8 cellular contexts compared by ENCODE assay signal in genomic region chr9:127786773-127787123, GRCh38. TPM values are rescaled to one million over a fixed set of nuclear protein-coding genes. Genes with fewer than 3 reads are reported as not detected.
A peak's percentile ranks its signal among the peaks of the same experiment; 100 is the strongest.
DNase-seq lines count a peak whose midpoint lies in the region; ATAC-seq and TF ChIP-seq lines count a peak whose summit lies in the region.

No MANE protein-coding gene starts in this region.

- H3K27me3 ChIP-seq in heart left ventricle (no peaks in the 10 kb centered on the region), adrenal gland (no peaks in the 10 kb centered on the region), vagina (no peaks in the 10 kb centered on the region)

- H3K4me3 ChIP-seq in heart left ventricle (peak overlapping the region; percentile 76 to 100 (median 98)), adrenal gland (peak overlapping the region; percentile 49 to 100 (median 84)), lower leg skin (ENCODE audit: low read depth, poor library complexity, severe bottlenecking) (peak overlapping the region; percentile 78), vagina (peak overlapping the region; percentile 53 to 99)

- CTCF ChIA-PET in HEK293T (lab: Yijun Ruan, JAX), result interaction anchor here (0.7 kb wide), 1 partner anchor 174 kb away, joined by 3 read pairs; no protein-coding TSS in a partner anchor

- TF ChIP-seq CTCF in heart left ventricle (IDR thresholded peaks at IDR 0.05), result peak in 10 of 12 donors; percentile 6 to 57 (median 36)
- TF ChIP-seq CTCF in adrenal gland (IDR thresholded peaks at IDR 0.05), result peak in 5 of 6 experiments; percentile 34 to 62 (median 47)
- no peak for TF ChIP-seq CTCF in lower leg skin (IDR thresholded peaks at IDR 0.05)
- peak in 1 of 3 experiments; percentile 37 for TF ChIP-seq CTCF in vagina (IDR thresholded peaks at IDR 0.05)

- intact Hi-C loops in heart left ventricle (cut with DNase I), result loop anchor here (2.0 to 5.0 kb wide), 10 partner anchors 16 to 194 kb away; partner anchors contain the start of genes ST6GALNAC4 (in 4 of the 10) and FPGS (in 1 of the 10)
- intact Hi-C loops in left ventricle myocardium superior (cut with micrococcal nuclease), result loop anchor here (10.0 kb wide), 1 partner anchor 88 kb away; the partner anchor contains the start of gene AK1
- intact Hi-C loops in adrenal gland (cut with DNase I), result no loop called here
- intact Hi-C loops in lower leg skin (cut with DNase I; ENCODE audit: low total_unique reads), result loop anchor here (5.0 kb wide), 1 partner anchor 126 kb away; no protein-coding TSS in a partner anchor
- intact Hi-C loops in vagina (cut with DNase I), result loop anchor here (5.0 kb wide), 2 partner anchors 81 to 131 kb away; partner anchors contain the start of gene ST6GALNAC4

- TF ChIP-seq POLR2A in heart left ventricle (IDR thresholded peaks at IDR 0.05) (no peak), adrenal gland (IDR thresholded peaks at IDR 0.05) (no peak), lower leg skin (IDR thresholded peaks at IDR 0.05) (no peak), vagina (IDR thresholded peaks at IDR 0.05) (no peak)

- H3K4me1 ChIP-seq in heart left ventricle, result peaks cover 0 to 76% (median 47%) of the 10 kb centered on the region in 12 donors
- peaks cover 19 to 52% of the 10 kb centered on the region in 2 donors for H3K4me1 ChIP-seq in adrenal gland (replicated peaks in 1 of 2)
- peaks cover 47% of the 10 kb centered on the region for H3K4me1 ChIP-seq in vagina

- H3K27ac ChIP-seq in heart left ventricle (peak overlapping the region; percentile 88 to 100 (median 96)), adrenal gland (peak overlapping the region; percentile 58 to 99 (median 96)), vagina (peak overlapping the region; percentile 91)

- H3K36me3 ChIP-seq in heart left ventricle, result peaks cover 8 to 53% (median 48%) of the 10 kb centered on the region in 9 donors
- H3K36me3 ChIP-seq in adrenal gland (replicated peaks in 1 of 2), result peaks cover 0 to 51% of the 10 kb centered on the region in 2 donors
- peaks cover 0 to 47% of the 10 kb centered on the region in 2 donors for H3K36me3 ChIP-seq in vagina

- H3K9me3 ChIP-seq in heart left ventricle (no peaks in the 10 kb centered on the region), adrenal gland (replicated peaks in 1 of 3) (no peaks in the 10 kb centered on the region), vagina (no peaks in the 10 kb centered on the region)

- no peak for ATAC-seq in heart left ventricle
- ATAC-seq in left ventricle myocardium superior, result no peak
- ATAC-seq in GM18519 (IDR thresholded peaks at IDR 0.05; ENCODE audit: low FRiP score, unreplicated experiment), result no peak

- POLR2A ChIA-PET in HEK293T (lab: Yijun Ruan, JAX), result interaction anchor here (1.0 kb wide), 1 partner anchor 12 kb away, joined by 3 read pairs; no protein-coding TSS in a partner anchor

- DNase-seq in heart left ventricle, result no peak
- DNase-seq in left ventricle myocardium superior, result no peak
- DNase-seq in adrenal gland, result no peak
- no peak for DNase-seq in lower leg skin (ENCODE audit: low spot score in 2 of 2)
- DNase-seq in vagina (ENCODE audit: extremely low spot score in 2 of 2), result no peak
- no peak for DNase-seq in HEK293T (ENCODE audit: extremely low spot score)
- DNase-seq in stimulated activated CD8-positive, alpha-beta memory T cell treated with anti-CD3 and anti-CD28 coated beads, Interleukin-4, amount 100 ng/mL, for 48 hours, result no peak

- WGBS in heart left ventricle, 4 donors, result 0 to 2% (median 2%) methylated on average over 12 of the region's 12 CpGs
- 1 to 2% (median 1%) methylated on average over 5 to 12 of the region's 12 CpGs for WGBS in adrenal gland, 4 donors
- WGBS in lower leg skin, 2 donors, result 0 to 1% methylated on average over 12 of the region's 12 CpGs

TF ChIP-seq in HEK293T, 16 proteins besides CTCF, POLR2A, EP300 and RAD21:
- no peak for TF ChIP-seq ELF4 (IDR thresholded peaks at IDR 0.05)

RNA-seq across cellular contexts. Expression of gene CDK9, which starts 0.9 kb away (rescaled TPM):
- 10 to 100 TPM; 35.6 to 60.3 (median 47.8) TPM for total RNA-seq in heart left ventricle
- 10 to 100 TPM; 26.2 to 30.4 TPM for polyA plus RNA-seq in heart left ventricle
- 48.4 TPM for total RNA-seq in left ventricle myocardium superior
- total RNA-seq in adrenal gland, result 100 to 1,000 TPM in 6 of 8 donors, 10 to 100 TPM in 2; 81.8 to 238 (median 117) TPM
- 100 to 1,000 TPM in 2 of 3 donors, 10 to 100 TPM in 1; 64.0 to 202 (median 166) TPM for polyA plus RNA-seq in adrenal gland
- total RNA-seq in lower leg skin, result 10 to 100 TPM; 60.7 to 96.3 (median 70.7) TPM
- 66.3 TPM for total RNA-seq in vagina

RNA-seq across cellular contexts. Expression of gene SH2D3C, which starts 8.3 kb away (rescaled TPM):
- 10 to 100 TPM; 13.7 to 38.9 (median 16.9) TPM for total RNA-seq in heart left ventricle
- polyA plus RNA-seq in heart left ventricle, result 10 to 100 TPM; 21.1 to 24.8 TPM
- 18.3 TPM for total RNA-seq in left ventricle myocardium superior
- 10 to 100 TPM in 4 of 8 donors, 1 to 10 TPM in 4; 4.4 to 14.2 (median 10.3) TPM for total RNA-seq in adrenal gland
- 10 to 100 TPM in 2 of 3 donors, 1 to 10 TPM in 1; 2.1 to 27.1 (median 19.1) TPM for polyA plus RNA-seq in adrenal gland
- total RNA-seq in lower leg skin, result 1 to 10 TPM; 1.9 to 8.5 (median 5.3) TPM
- total RNA-seq in vagina, result 19.6 TPM

RNA-seq across cellular contexts. Expression of gene FPGS, which starts 15.9 kb away (rescaled TPM):
- total RNA-seq in heart left ventricle (10 to 100 TPM; 39.9 to 55.1 (median 41.5) TPM), left ventricle myocardium superior (31.9 TPM), adrenal gland (100 to 1,000 TPM in 5 of 8 donors, 10 to 100 TPM in 3; 58.7 to 359 (median 120) TPM), lower leg skin (10 to 100 TPM; 21.3 to 46.5 (median 37.4) TPM), vagina (99.7 TPM)
- polyA plus RNA-seq in heart left ventricle (10 to 100 TPM; 36.8 to 50.1 TPM), adrenal gland (100 to 1,000 TPM in 2 of 3 donors, 10 to 100 TPM in 1; 59.6 to 176 (median 144) TPM)

RNA-seq across cellular contexts. Expression of gene TOR2A, which starts 51.7 kb away (rescaled TPM):
- total RNA-seq in heart left ventricle, result 1 to 10 TPM; 1.7 to 9.2 (median 3.3) TPM
- 1 to 10 TPM; 3.4 to 5.2 TPM for polyA plus RNA-seq in heart left ventricle
- 3.6 TPM for total RNA-seq in left ventricle myocardium superior
- total RNA-seq in adrenal gland, result 10 to 100 TPM; 10.8 to 30.6 (median 18.5) TPM
- 10 to 100 TPM in 2 of 3 donors, 1 to 10 TPM in 1; 4.3 to 16.9 (median 14.6) TPM for polyA plus RNA-seq in adrenal gland
- total RNA-seq in lower leg skin, result 10 to 100 TPM; 11.5 to 19.9 (median 15.1) TPM
- 12.3 TPM for total RNA-seq in vagina

Comparison
In these comparisons a context has a peak if more than half of its experiments do, and no peak if none do; other contexts are left out.
1. CTCF ChIP-seq: peak in heart left ventricle (10 of 12) and adrenal gland (5 of 6); none in lower leg skin (0 of 3).
2. intact Hi-C loops: an anchor here in heart left ventricle (2.0 to 5.0 kb wide), left ventricle myocardium superior (10.0 kb wide), lower leg skin (5.0 kb wide) and vagina (5.0 kb wide); none called in adrenal gland.
3. Peak in every context shown above with its lines, with median percentiles within 50 percentile points of each other: H3K27ac ChIP-seq and H3K4me3 ChIP-seq.